In the genomic region with DNA sequence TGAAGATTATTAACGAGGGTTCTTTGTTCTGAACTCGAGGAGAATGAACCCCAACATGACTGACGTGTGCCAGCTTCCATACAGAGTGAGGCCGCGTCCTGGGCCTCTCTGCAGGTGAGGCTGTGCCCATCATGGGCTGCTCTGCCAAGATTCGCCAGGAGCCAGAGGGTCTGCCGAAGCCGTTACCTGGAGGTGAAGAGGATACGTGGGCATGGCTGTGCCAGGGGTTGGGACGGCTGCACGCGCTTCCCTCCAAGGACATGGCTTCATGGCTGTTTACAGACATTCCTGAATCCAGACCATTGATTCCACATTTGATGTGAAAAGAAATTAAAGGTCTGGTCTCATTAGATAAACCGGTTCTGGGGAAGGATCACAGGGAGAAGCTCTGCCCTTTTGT, we compare ENCODE assay signal across 15 cellular contexts.
DNase-seq lines count a peak whose midpoint lies in the region; ATAC-seq lines count a peak whose summit lies in the region.
"Had no signal": no experiment of that assay in that cellular context is flagged by ENCODE, and none has a peak within 500 bp of the region (broad histone marks: within the 10 kb centered on the region; RNA-seq: fewer than 3 reads in every experiment).

No MANE protein-coding gene starts in this region.

- H3K4me2 ChIP-seq in neuronal stem cell (ENCODE audit: insufficient read depth, low read length, poor library complexity, severe bottlenecking) = no peak overlapping the region

- H3K27me3 ChIP-seq in neuronal stem cell (ENCODE audit: control insufficient read depth in 3 of 3, insufficient read depth in 3 of 3, low read depth in 1 of 3, low read length in 3 of 3) = peaks cover 0 to 38% (median 0%) of the 10 kb centered on the region in 3 experiments

- H3K14ac ChIP-seq in neuronal stem cell (ENCODE audit: low read length) = no peak overlapping the region

- H2BK12ac ChIP-seq in neuronal stem cell (ENCODE audit: low read length) = no peak overlapping the region

- no peak overlapping the region for H2BK120ac ChIP-seq in neuronal stem cell (ENCODE audit: low read depth, low read length)

- no peak overlapping the region for H3K4me3 Mint-ChIP-seq in stimulated activated naive CD8-positive, alpha-beta T cell treated with anti-CD3 and anti-CD28 coated beads, Interleukin-15, amount 100 ng/mL, for 72 hours
- H3K4me3 Mint-ChIP-seq: B cell; CD4-positive, alpha-beta T cell; HFFc6 had no signal

- H3K4ac ChIP-seq in neuronal stem cell (ENCODE audit: low read length) = no peak overlapping the region

- H3K9ac ChIP-seq in neuronal stem cell (ENCODE audit: low read depth, low read length, poor library complexity) = no peak overlapping the region

- H3K4me3 ChIP-seq in neuronal stem cell (ENCODE audit: low read length in 2 of 2) = no peak overlapping the region

- no peak overlapping the region for H4K91ac ChIP-seq in neuronal stem cell (ENCODE audit: low read depth, low read length, poor library complexity)

- DNase-seq in stimulated activated naive CD8-positive, alpha-beta T cell treated with anti-CD3 and anti-CD28 coated beads, Interleukin-15, amount 100 ng/mL, for 72 hours = no peak
- no peak for DNase-seq in stimulated activated naive CD8-positive, alpha-beta T cell treated with anti-CD3 and anti-CD28 coated beads, Interleukin-15, Interleukin-2, amounts not matched to agents 100 U/mL and 50 U/mL, for 24 hours
- DNase-seq in ecto neural progenitor cell (ENCODE audit: low spot score) = peak; percentile 19
- no peak for DNase-seq in neuronal stem cell (ENCODE audit: low spot score)
- no peak for DNase-seq in amygdala (lab: John Stamatoyannopoulos, UW)
- no peak for DNase-seq in HuH-7 (ENCODE audit: low spot score)
- DNase-seq in Kasumi-1 (lab: John Stamatoyannopoulos, UW) = no peak
- DNase-seq: C1 segment of cervical spinal cord; CD4-positive, alpha-beta T cell; DMS79 treated with DMSO at 0.1 percent for 48 hours; EL; HCEC 1CT; HFFc6 had no signal

- H3K4me1 Mint-ChIP-seq in stimulated activated naive CD8-positive, alpha-beta T cell treated with anti-CD3 and anti-CD28 coated beads, Interleukin-15, amount 100 ng/mL, for 72 hours = no peaks in the 10 kb centered on the region
- H3K4me1 Mint-ChIP-seq: B cell had no signal

- H2AK5ac ChIP-seq in neuronal stem cell (ENCODE audit: low read depth, low read length) = no peak overlapping the region

- no peak overlapping the region for H3K27ac ChIP-seq in neuronal stem cell (replicated peaks; ENCODE audit: low read length)
- H3K27ac ChIP-seq: HL-60 had no signal

- WGBS in neuronal stem cell (ENCODE audit: extremely low coverage in 2 of 2, insufficient read length in 2 of 2, insufficient replicate concordance in 1 of 2), 2 donors = no CpG with 5 or more reads among the region's 13 CpGs

- peaks cover 0 to 2% of the 10 kb centered on the region in 2 donors for H3K4me1 ChIP-seq in neuronal stem cell (ENCODE audit: control insufficient read depth in 2 of 2, insufficient read depth in 1 of 2, low read depth in 1 of 2, low read length in 2 of 2)

- H2BK15ac ChIP-seq in neuronal stem cell (ENCODE audit: low read length) = peak overlapping the region; percentile 7

- no peaks in the 10 kb centered on the region for H3K9me3 ChIP-seq in neuronal stem cell (replicated peaks in 1 of 2; ENCODE audit: control insufficient read depth in 2 of 2, insufficient read depth in 1 of 2, low read depth in 1 of 2, low read length in 2 of 2)

- no peak overlapping the region for H3K23ac ChIP-seq in neuronal stem cell (ENCODE audit: low read depth, low read length, poor library complexity)

- H3K9me3 Mint-ChIP-seq in stimulated activated naive CD8-positive, alpha-beta T cell treated with anti-CD3 and anti-CD28 coated beads, Interleukin-15, amount 100 ng/mL, for 72 hours = peaks cover under 1 to 2% of the 10 kb centered on the region in 2 donors
- H3K9me3 Mint-ChIP-seq: CD4-positive, alpha-beta T cell had no signal

- H3K27me3 Mint-ChIP-seq in stimulated activated naive CD8-positive, alpha-beta T cell treated with anti-CD3 and anti-CD28 coated beads, Interleukin-15, amount 100 ng/mL, for 72 hours = peaks cover 22% of the 10 kb centered on the region
- H3K27me3 Mint-ChIP-seq: B cell; CD4-positive, alpha-beta T cell had no signal

- peak; percentile 13 for ATAC-seq in stimulated activated naive CD8-positive, alpha-beta T cell treated with anti-CD3 and anti-CD28 coated beads, Interleukin-15, amount 100 ng/mL, for 72 hours
- ATAC-seq in stimulated activated naive CD8-positive, alpha-beta T cell treated with anti-CD3 and anti-CD28 coated beads, Interleukin-15, Interleukin-2, amounts not matched to agents 100 U/mL and 50 U/mL, for 24 hours = no peak

- H4K8ac ChIP-seq in neuronal stem cell (ENCODE audit: low read depth, low read length) = no peak overlapping the region

- no peak overlapping the region for H3K18ac ChIP-seq in neuronal stem cell (ENCODE audit: low read length)

- no peak overlapping the region for H3K27ac Mint-ChIP-seq in stimulated activated naive CD8-positive, alpha-beta T cell treated with anti-CD3 and anti-CD28 coated beads, Interleukin-15, amount 100 ng/mL, for 72 hours
- H3K27ac Mint-ChIP-seq: B cell; CD4-positive, alpha-beta T cell; HFFc6 had no signal

- H3K36me3 ChIP-seq in neuronal stem cell (replicated peaks in 1 of 2; ENCODE audit: control insufficient read depth in 2 of 2, insufficient read depth in 2 of 2, low read length in 2 of 2) = no peaks in the 10 kb centered on the region

- H2BK5ac ChIP-seq in neuronal stem cell (ENCODE audit: low read length) = no peak overlapping the region

- peaks cover 2% of the 10 kb centered on the region for H3K79me1 ChIP-seq in neuronal stem cell (ENCODE audit: low read depth, low read length)

- H2AFZ ChIP-seq in neuronal stem cell (ENCODE audit: low read length) = no peak overlapping the region
